ENCODE assay signal across 8 cellular contexts in the genomic region with DNA sequence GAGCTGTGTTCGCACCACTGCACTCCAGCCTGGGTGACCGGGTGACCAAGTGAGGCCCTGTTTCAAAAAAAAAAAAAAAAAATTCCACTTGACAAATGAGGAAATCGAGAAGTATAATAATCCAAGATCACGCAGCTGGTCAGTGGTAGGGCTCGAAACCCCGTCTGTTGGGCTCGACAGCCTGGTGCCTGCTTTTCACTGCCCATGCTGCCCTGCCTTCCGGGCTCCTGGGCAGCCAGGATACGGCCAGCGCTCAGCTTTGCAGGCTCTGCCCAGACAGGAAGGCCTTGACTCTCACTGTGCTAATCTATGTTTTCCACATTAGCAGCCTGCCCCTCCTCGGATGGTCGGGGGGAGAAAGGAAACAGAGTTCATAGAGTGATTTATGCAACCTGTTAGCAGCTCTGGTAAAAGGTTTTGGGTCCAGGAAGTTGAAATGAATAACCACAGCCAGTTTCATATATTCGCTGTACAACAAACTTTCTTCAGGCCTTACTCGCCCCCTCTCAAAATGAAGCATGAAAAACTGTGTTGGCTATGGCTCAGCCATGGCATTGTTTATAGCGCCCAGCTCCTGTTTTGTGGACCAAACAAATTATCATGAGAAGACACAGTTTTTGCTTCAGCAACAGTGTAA.
DNase-seq lines count a peak whose midpoint lies in the region; ATAC-seq, FAIRE-seq and TF ChIP-seq lines count a peak whose summit lies in the region.

No MANE protein-coding gene starts in this region.

- H3K27ac ChIP-seq in adrenal gland, result peak overlapping the region in 4 of 5 donors; percentile 53 to 76 (median 70)
- peak overlapping the region; percentile 20 to 64 (median 30) for H3K27ac ChIP-seq in pancreas

- 22 to 28% (median 25%) methylated on average over 15 of the region's 15 CpGs for WGBS in adrenal gland, 4 donors
- WGBS in pancreas, 2 donors, result 61 to 62% methylated on average over 15 of the region's 15 CpGs
- 75% methylated on average over 15 of the region's 15 CpGs for WGBS in lower leg skin, 2 donors

- H3K9me3 ChIP-seq in adrenal gland (replicated peaks in 1 of 3) (no peaks in the 10 kb centered on the region), pancreas (no peaks in the 10 kb centered on the region)

- H3K27me3 ChIP-seq in adrenal gland, result no peaks in the 10 kb centered on the region
- H3K27me3 ChIP-seq in pancreas, result no peaks in the 10 kb centered on the region

- DNase-seq in adrenal gland (peak; percentile 59 to 89 (median 84)), pancreas (peak in 1 of 6 donors; percentile 22), HCEC 1CT (no peak), lower leg skin (ENCODE audit: low spot score in 2 of 2) (no peak), HPDE6-E6E7 (ENCODE audit: extremely low spot score) (no peak)
- no peak for DNase-seq in activated CD8-positive, alpha-beta memory T cell treated with anti-CD3 and anti-CD28 coated beads, Interleukin-2, amount 50 U/mL, for 48 hours

- peak; percentile 53 for ATAC-seq in GM18861 (IDR thresholded peaks at IDR 0.05; ENCODE audit: unreplicated experiment)
- ATAC-seq in HG03097 (IDR thresholded peaks at IDR 0.05; ENCODE audit: low FRiP score, unreplicated experiment), result peak; percentile 60
- peak; percentile 43 to 76 (median 72) for ATAC-seq in pancreas

- TF ChIP-seq CTCF in adrenal gland (IDR thresholded peaks at IDR 0.05), result no peak
- TF ChIP-seq CTCF in pancreas (IDR thresholded peaks at IDR 0.05), result no peak
- no peak for TF ChIP-seq CTCF in lower leg skin (IDR thresholded peaks at IDR 0.05)

- FAIRE-seq in pancreas (lab: Jason Lieb, UNC), result no peak

- peak in 1 of 2 donors; percentile 25 for TF ChIP-seq POLR2A in adrenal gland (IDR thresholded peaks at IDR 0.05)
- TF ChIP-seq POLR2A in lower leg skin (IDR thresholded peaks at IDR 0.05), result no peak

- H3K4me3 ChIP-seq in adrenal gland (no peak overlapping the region), pancreas (no peak overlapping the region), lower leg skin (ENCODE audit: low read depth, poor library complexity, severe bottlenecking) (no peak overlapping the region)

- intact Hi-C loops in adrenal gland (cut with DNase I) (no loop called here), pancreas (cut with DNase I) (no loop called here), lower leg skin (cut with DNase I; ENCODE audit: low total_unique reads) (no loop called here)

- no peaks in the 10 kb centered on the region for H3K36me3 ChIP-seq in adrenal gland (replicated peaks in 1 of 2)
- H3K36me3 ChIP-seq in pancreas, result no peaks in the 10 kb centered on the region

- peaks cover 10 to 35% of the 10 kb centered on the region in 2 donors for H3K4me1 ChIP-seq in adrenal gland (replicated peaks in 1 of 2)
- H3K4me1 ChIP-seq in pancreas, result peaks cover 0 to 5% (median 3%) of the 10 kb centered on the region in 3 donors

Comparison
In these comparisons a context has a peak if more than half of its experiments do, and no peak if none do; other contexts are left out.
1. DNase-seq: peak in adrenal gland (7 of 7); none in HCEC 1CT (single experiment), activated CD8-positive, alpha-beta memory T cell treated with anti-CD3 and anti-CD28 coated beads, Interleukin-2, amount 50 U/mL, for 48 hours (single experiment), lower leg skin (0 of 2) and HPDE6-E6E7 (single experiment).
2. Peak in every context shown above with its lines, with median percentiles within 50 percentile points of each other: ATAC-seq.